ENCODE assay signal across 7 cellular contexts in genomic region chr20:63740501-63741353, GRCh38. TPM values are rescaled to one million over a fixed set of nuclear protein-coding genes. Genes with fewer than 3 reads are reported as not detected.
DNase-seq lines count a peak whose midpoint lies in the region; ATAC-seq, FAIRE-seq and TF ChIP-seq lines count a peak whose summit lies in the region.

No MANE protein-coding gene starts in this region.

- no peak for TF ChIP-seq EP300 in GM12878 (IDR thresholded peaks at IDR 0.05; ENCODE audit: borderline replicate concordance in 1 of 2, control insufficient read depth in 1 of 2, low read depth in 2 of 2, low read length in 2 of 2)

- H3K4me3 ChIP-seq in GM12878 = peak overlapping the region; percentile 76
- H3K4me3 ChIP-seq in right cardiac atrium (ENCODE audit: low read length) = peak overlapping the region; percentile 87
- peak overlapping the region; percentile 78 for H3K4me3 ChIP-seq in trophoblast cell (ENCODE audit: low read depth, low read length)

- H3K9me3 ChIP-seq in ES-I3 (ENCODE audit: control insufficient read depth, insufficient read depth, low read length) = no peaks in the 10 kb centered on the region
- no peaks in the 10 kb centered on the region for H3K9me3 ChIP-seq in GM12878 (replicated peaks; ENCODE audit: control insufficient read depth, insufficient read depth, low read length)
- no peaks in the 10 kb centered on the region for H3K9me3 ChIP-seq in right cardiac atrium (ENCODE audit: control insufficient read depth, low read length)
- no peaks in the 10 kb centered on the region for H3K9me3 ChIP-seq in trophoblast cell (ENCODE audit: insufficient read depth, low read depth, low read length)

- H2AFZ ChIP-seq in GM12878 (ENCODE audit: control insufficient read depth, low read depth, low read length) = peak overlapping the region; percentile 37
- peak overlapping the region; percentile 89 for H2AFZ ChIP-seq in trophoblast cell (ENCODE audit: insufficient read depth, low read length, poor library complexity)

- no peaks in the 10 kb centered on the region for H3K27me3 ChIP-seq in GM12878 (replicated peaks in 1 of 2; ENCODE audit: control insufficient read depth in 2 of 2, insufficient read depth in 2 of 2, low read length in 1 of 2)
- no peaks in the 10 kb centered on the region for H3K27me3 ChIP-seq in right cardiac atrium (ENCODE audit: control insufficient read depth, insufficient read depth)
- no peaks in the 10 kb centered on the region for H3K27me3 ChIP-seq in trophoblast cell (ENCODE audit: insufficient read depth, low read length)

- POLR2A ChIA-PET in GM12878 (lab: Charles Lee) = interaction anchor here (0.5 to 1.0 kb wide), 3 partner anchors 13 to 249 kb away, joined by 3 read pairs; no protein-coding TSS in a partner anchor

- no peaks in the 10 kb centered on the region for H3K9me3 Mint-ChIP-seq in IgD-negative memory B cell

- CTCF ChIA-PET in GM12878 (lab: Yijun Ruan, JAX) = interaction anchor here (1.4 to 1.5 kb wide), 3 partner anchors 25 to 45 kb away, joined by 4 to 6 read pairs (median 5); no protein-coding TSS in a partner anchor

- TF ChIP-seq RAD21 in GM12878 (IDR thresholded peaks at IDR 0.05; ENCODE audit: insufficient read depth, low read depth, low read length) = no peak

- peak overlapping the region; percentile 76 for H4K12ac ChIP-seq in trophoblast cell (ENCODE audit: low read depth, low read length)

- intact Hi-C loops in GM12878 (cut with micrococcal nuclease; ENCODE audit: unreplicated experiment) (no loop called here), right cardiac atrium (cut with DNase I) (no loop called here)

- H3K18ac ChIP-seq in trophoblast cell (ENCODE audit: low read length) = peak overlapping the region; percentile 86

- peak overlapping the region; percentile 72 for H4K8ac ChIP-seq in trophoblast cell (ENCODE audit: low read depth, low read length)

- H3K4me2 ChIP-seq in GM12878 (ENCODE audit: control insufficient read depth, insufficient read depth) (peak overlapping the region; percentile 90), trophoblast cell (ENCODE audit: low read length) (peak overlapping the region; percentile 61)

- H3K27ac ChIP-seq in GM12878 (ENCODE audit: control insufficient read depth, insufficient read depth) (peak overlapping the region; percentile 72), right cardiac atrium (ENCODE audit: low read length) (peak overlapping the region; percentile 83), trophoblast cell (ENCODE audit: low read depth, low read length) (peak overlapping the region; percentile 77)

- DNase-seq in RCC 7860 (ENCODE audit: low spot score) (peak; percentile 89), GM12878 (ENCODE audit: low read depth, low spot score) (no peak), right cardiac atrium (peak; percentile 94 to 99 (median 98)), trophoblast cell (peak; percentile 71 to 76)

- no peaks in the 10 kb centered on the region for H4K20me1 ChIP-seq in GM12878 (ENCODE audit: control insufficient read depth, insufficient read depth)

- peak overlapping the region; percentile 88 for H2BK120ac ChIP-seq in trophoblast cell (ENCODE audit: insufficient read depth, low read length, poor library complexity)

- peak overlapping the region; percentile 89 for H3K14ac ChIP-seq in trophoblast cell (ENCODE audit: low read length)

- H3K4me3 Mint-ChIP-seq in IgD-negative memory B cell = peak overlapping the region in 3 of 4 donors; percentile 51 to 66 (median 64)

- H3K79me2 ChIP-seq in GM12878 (ENCODE audit: control insufficient read depth, insufficient read depth, low read length) = peaks cover 17% of the 10 kb centered on the region
- H3K79me2 ChIP-seq in trophoblast cell (ENCODE audit: control insufficient read depth, insufficient read depth, low read length, poor library complexity) = peaks cover 7% of the 10 kb centered on the region

- BruUV-seq in GM12878 (replicated peaks; lab: Mats Ljungman, UMichigan) = no TSS peak

- H3K9ac ChIP-seq in ES-I3 (ENCODE audit: low read depth, low read length) (peak overlapping the region; percentile 55), GM12878 (ENCODE audit: control insufficient read depth, insufficient read depth, low read length) (peak overlapping the region; percentile 77), trophoblast cell (ENCODE audit: low read length) (peak overlapping the region; percentile 41)

- H3K4me1 Mint-ChIP-seq in IgD-negative memory B cell = peaks cover 5 to 9% (median 7%) of the 10 kb centered on the region in 3 donors

- H3K27me3 Mint-ChIP-seq in IgD-negative memory B cell = no peaks in the 10 kb centered on the region

- H3K36me3 ChIP-seq in ES-I3 (ENCODE audit: insufficient read depth, low read length) (no peaks in the 10 kb centered on the region; the same call in 1 of the 2 replicates), GM12878 (ENCODE audit: control insufficient read depth in 2 of 2, insufficient read depth in 2 of 2, low read length in 1 of 2) (peaks cover under 1 to 6% of the 10 kb centered on the region in 2 experiments; a peak in 3 of 4 replicates), trophoblast cell (ENCODE audit: control insufficient read depth in 1 of 2, insufficient read depth in 2 of 2, low read length in 2 of 2) (peaks cover 32 to 41% of the 10 kb centered on the region in 2 experiments)

- H3K27ac Mint-ChIP-seq in IgD-negative memory B cell = peak overlapping the region in 1 of 3 donors; percentile 35

- peak overlapping the region; percentile 39 for H2BK12ac ChIP-seq in trophoblast cell (ENCODE audit: low read length)

- in situ Hi-C loops in GM12878 (cut with MboI) = no loop called here

- SMC1A ChIA-PET in GM12878 (lab: Charles Lee; ENCODE audit: uncharacterized antibody, unreplicated experiment) = interaction anchor here (0.7 to 1.7 kb wide), 3 partner anchors 22 to 39 kb away, joined by 3 to 6 read pairs (median 5); partner anchors contain the start of genes ARFRP1 and ZGPAT

- FAIRE-seq in RCC 7860 (lab: Jason Lieb, UNC) = peak; percentile 74
- FAIRE-seq in GM12878 (lab: Jason Lieb, UNC) = peak; percentile 27

- H3K79me1 ChIP-seq in trophoblast cell (ENCODE audit: low read length) = peaks cover 15% of the 10 kb centered on the region

- no peaks in the 10 kb centered on the region for H3K36me3 Mint-ChIP-seq in IgD-negative memory B cell

- TF ChIP-seq POLR2A in GM12878 (IDR thresholded peaks at IDR 0.05; ENCODE audit: low read depth, low read length) = peak; percentile 66; the same call in 1 of the 2 replicates

- H2BK5ac ChIP-seq in trophoblast cell (ENCODE audit: low read depth, low read length, poor library complexity) = peak overlapping the region; percentile 83

- no peak for TF ChIP-seq CTCF in GM12878 (IDR thresholded peaks at IDR 0.05 in 2 of 3, conservative IDR thresholded peaks at IDR 0.05 in 1 of 3; ENCODE audit: control insufficient read depth in 2 of 3, extremely low read depth in 1 of 3, insufficient read depth in 1 of 3, low read depth in 3 of 3, low read length in 3 of 3)

- RAD21 ChIA-PET in GM12878 (lab: Charles Lee; ENCODE audit: unreplicated experiment) = interaction anchor here (0.9 to 1.6 kb wide), 3 partner anchors 33 to 203 kb away, joined by 3 to 6 read pairs (median 5); partner anchors contain the start of genes ARFRP1, PTK6 and ZGPAT

- H3K4me1 ChIP-seq in ES-I3 (ENCODE audit: insufficient read depth, low read length) (peaks cover 3% of the 10 kb centered on the region; the same call in 1 of the 2 replicates), GM12878 (ENCODE audit: control insufficient read depth, insufficient read depth, low read length) (peaks cover 32% of the 10 kb centered on the region), right cardiac atrium (ENCODE audit: control insufficient read depth, insufficient read depth, low read length) (peaks cover 5% of the 10 kb centered on the region), trophoblast cell (ENCODE audit: control insufficient read depth in 1 of 2, insufficient read depth in 2 of 2, low read length in 2 of 2) (peaks cover 16% of the 10 kb centered on the region in 2 experiments)

- H3K4ac ChIP-seq in trophoblast cell (ENCODE audit: low read depth, low read length) = peak overlapping the region; percentile 57

- ATAC-seq in GM12878 (peak; percentile 9; the same call in 2 of the 3 replicates), right cardiac atrium (peak; percentile 82 to 83), HG02852 (IDR thresholded peaks at IDR 0.05; ENCODE audit: unreplicated experiment) (no peak)

- no peak overlapping the region for H3K23ac ChIP-seq in trophoblast cell (ENCODE audit: low read length)

- H2AK5ac ChIP-seq in trophoblast cell (ENCODE audit: low read length) = peak overlapping the region; percentile 76

- H4K91ac ChIP-seq in trophoblast cell (ENCODE audit: low read depth, low read length) = peak overlapping the region; percentile 85

- 26% methylated on average over 37 of the region's 44 CpGs for WGBS in GM12878 (ENCODE audit: insufficient coverage, insufficient replicate concordance, low lambda C conversion rate, missing lambda C conversion rate)
- WGBS in right cardiac atrium = under 1% methylated on average over 44 of the region's 44 CpGs
- WGBS in trophoblast cell (ENCODE audit: extremely low coverage, insufficient coverage, insufficient read length) = no CpG with 5 or more reads among the region's 44 CpGs

RNA-seq across cellular contexts. Expression of gene SLC2A4RG, which starts 1.2 kb away (rescaled TPM):
- polyA plus RNA-seq in IgD-negative memory B cell (2.0 TPM), GM12878 (2011; rRNA removed) (7.5 and 11.8 TPM in 2 replicates), GM12878 (2014; fragmentation: Illumina TruSeq; extraction: Trizol) (0.59 and 5.4 TPM in 2 replicates), GM12878 (2014; fragmentation: Nextera tagmentation; extraction: Ambion mirVana) (1 to 10 TPM in 1 of 2 experiments, under 1 TPM in 1; 0.34 to 2.8 TPM), GM12878 (2014; rRNA removed) (47.2 and 52.6 TPM in 2 replicates), GM12878 (2016; fragmentation: Nextera tagmentation; extraction: Ambion mirVana) (10 to 100 TPM; 14.9 to 19.8 TPM), right cardiac atrium (39.2 TPM)
- total RNA-seq in GM12878 (2013; cell fraction: nucleolus; rRNA removed) = 8.0 and 8.3 TPM in 2 replicates
- total RNA-seq in GM12878 (2014; rRNA removed) (26.0 and 32.1 TPM in 2 replicates), GM12878 (2014; rRNA removed; fragmentation: Illumina TruSeq; extraction: Trizol) (11.4 TPM in 2 replicates), GM12878 (2021) (64.2 and 65.9 TPM in 2 replicates), right cardiac atrium (10 to 100 TPM; 42.7 to 69.1 (median 50.1) TPM)
- polyA plus RNA-seq in GM12878 (2011; ENCODE audit: low read depth) = 7.1 TPM
- 9.3 and 17.5 TPM in 2 replicates for polyA plus RNA-seq in GM12878 (2011; cell fraction: cytosol; rRNA removed)
- 71.2 and 88.5 TPM in 2 replicates for polyA plus RNA-seq in GM12878 (2011; cell fraction: nucleus; rRNA removed)
- 27.8 and 37.4 TPM in 2 replicates for polyA plus RNA-seq in GM12878 (2012)
- 1.4 and 6.6 TPM in 2 replicates for polyA minus RNA-seq in GM12878 (2011; rRNA and poly(A)+ RNA removed)
- 5.5 and 9.0 TPM in 2 replicates for polyA minus RNA-seq in GM12878 (2011; cell fraction: cytosol; rRNA and poly(A)+ RNA removed)
- polyA minus RNA-seq in GM12878 (2011; cell fraction: nucleus; rRNA and poly(A)+ RNA removed) = 8.7 and 14.4 TPM in 2 replicates
- 79.0 and 79.6 TPM in 2 replicates for polyA plus RNA-seq in trophoblast cell (2013)

RNA-seq across cellular contexts. Expression of gene LIME1, which starts 4.3 kb away (rescaled TPM):
- polyA plus RNA-seq in IgD-negative memory B cell (81.2 TPM), GM12878 (2011; rRNA removed) (3.1 and 7.2 TPM in 2 replicates), GM12878 (2014; fragmentation: Illumina TruSeq; extraction: Trizol) (0.32 and 1.1 TPM in 2 replicates), GM12878 (2014; fragmentation: Nextera tagmentation; extraction: Ambion mirVana) (1 to 10 TPM in 1 of 2 experiments, under 1 TPM in 1; 0.35 to 1.7 TPM), GM12878 (2014; rRNA removed) (102 and 128 TPM in 2 replicates), GM12878 (2016; fragmentation: Nextera tagmentation; extraction: Ambion mirVana) (100 to 1,000 TPM; 119 to 154 TPM), right cardiac atrium (2.7 TPM)
- total RNA-seq in GM12878 (2013; cell fraction: nucleolus; rRNA removed) = 15.2 and 16.4 TPM in 2 replicates
- total RNA-seq in GM12878 (2014; rRNA removed) (72.3 and 109 TPM in 2 replicates), GM12878 (2014; rRNA removed; fragmentation: Illumina TruSeq; extraction: Trizol) (3.3 and 3.9 TPM in 2 replicates), GM12878 (2021) (78.1 and 92.7 TPM in 2 replicates), right cardiac atrium (1 to 10 TPM; 2.1 to 2.9 (median 2.7) TPM)
- 12.0 TPM for polyA plus RNA-seq in GM12878 (2011; ENCODE audit: low read depth)
- polyA plus RNA-seq in GM12878 (2011; cell fraction: cytosol; rRNA removed) = 25.0 and 57.5 TPM in 2 replicates
- 82.2 and 136 TPM in 2 replicates for polyA plus RNA-seq in GM12878 (2011; cell fraction: nucleus; rRNA removed)
- polyA plus RNA-seq in GM12878 (2012) = 44.2 and 49.4 TPM in 2 replicates
- 1.2 and 5.4 TPM in 2 replicates for polyA minus RNA-seq in GM12878 (2011; rRNA and poly(A)+ RNA removed)
- polyA minus RNA-seq in GM12878 (2011; cell fraction: cytosol; rRNA and poly(A)+ RNA removed) = 15.1 and 15.2 TPM in 2 replicates
- 15.1 and 31.5 TPM in 2 replicates for polyA minus RNA-seq in GM12878 (2011; cell fraction: nucleus; rRNA and poly(A)+ RNA removed)
- polyA plus RNA-seq in trophoblast cell (2013) = 2.0 TPM in 2 replicates

RNA-seq across cellular contexts. Expression of gene ZGPAT, which starts 32.9 kb away (rescaled TPM):
- polyA plus RNA-seq in IgD-negative memory B cell (59.4 TPM), GM12878 (2011; rRNA removed) (4.8 and 12.7 TPM in 2 replicates), GM12878 (2014; fragmentation: Illumina TruSeq; extraction: Trizol) (1.3 and 4.9 TPM in 2 replicates), GM12878 (2014; fragmentation: Nextera tagmentation; extraction: Ambion mirVana) (under 1 TPM; 0.58 to 0.79 TPM), GM12878 (2014; rRNA removed) (26.7 and 31.6 TPM in 2 replicates), GM12878 (2016; fragmentation: Nextera tagmentation; extraction: Ambion mirVana) (10 to 100 TPM; 42.5 to 52.9 TPM), right cardiac atrium (29.5 TPM)
- 17.5 and 26.2 TPM in 2 replicates for total RNA-seq in GM12878 (2013; cell fraction: nucleolus; rRNA removed)
- total RNA-seq in GM12878 (2014; rRNA removed) (23.3 and 24.4 TPM in 2 replicates), GM12878 (2014; rRNA removed; fragmentation: Illumina TruSeq; extraction: Trizol) (5.3 and 7.4 TPM in 2 replicates), GM12878 (2021) (34.8 and 37.2 TPM in 2 replicates), right cardiac atrium (10 to 100 TPM; 14.5 to 19.6 (median 16.8) TPM)
- 15.5 TPM for polyA plus RNA-seq in GM12878 (2011; ENCODE audit: low read depth)
- polyA plus RNA-seq in GM12878 (2011; cell fraction: cytosol; rRNA removed) = 14.4 and 24.5 TPM in 2 replicates
- polyA plus RNA-seq in GM12878 (2011; cell fraction: nucleus; rRNA removed) = 44.3 and 66.3 TPM in 2 replicates
- polyA plus RNA-seq in GM12878 (2012) = 16.7 and 24.9 TPM in 2 replicates
- 8.0 and 15.6 TPM in 2 replicates for polyA minus RNA-seq in GM12878 (2011; rRNA and poly(A)+ RNA removed)
- polyA minus RNA-seq in GM12878 (2011; cell fraction: cytosol; rRNA and poly(A)+ RNA removed) = 7.4 and 9.8 TPM in 2 replicates
- 7.1 and 15.2 TPM in 2 replicates for polyA minus RNA-seq in GM12878 (2011; cell fraction: nucleus; rRNA and poly(A)+ RNA removed)
- 13.5 and 15.2 TPM in 2 replicates for polyA plus RNA-seq in trophoblast cell (2013)

RNA-seq across cellular contexts. Expression of gene ARFRP1, which starts 33.0 kb away (rescaled TPM):
- polyA plus RNA-seq in IgD-negative memory B cell = 64.3 TPM
- 70.8 and 77.8 TPM in 2 replicates for total RNA-seq in GM12878 (2013; cell fraction: nucleolus; rRNA removed)
- total RNA-seq in GM12878 (2014; rRNA removed) = 40.6 and 41.6 TPM in 2 replicates
- total RNA-seq in GM12878 (2014; rRNA removed; fragmentation: Illumina TruSeq; extraction: Trizol) = 18.2 and 21.6 TPM in 2 replicates
- total RNA-seq in GM12878 (2021) = 52.1 and 55.1 TPM in 2 replicates
- 11.9 TPM for polyA plus RNA-seq in GM12878 (2011; ENCODE audit: low read depth)
- polyA plus RNA-seq in GM12878 (2011; rRNA removed) = 23.1 and 27.6 TPM in 2 replicates
- polyA plus RNA-seq in GM12878 (2011; cell fraction: cytosol; rRNA removed) = 33.0 and 47.4 TPM in 2 replicates
- 80.3 and 106 TPM in 2 replicates for polyA plus RNA-seq in GM12878 (2011; cell fraction: nucleus; rRNA removed)
- 27.1 and 27.9 TPM in 2 replicates for polyA plus RNA-seq in GM12878 (2012)
- polyA plus RNA-seq in GM12878 (2014; fragmentation: Illumina TruSeq; extraction: Trizol) = 5.2 and 11.7 TPM in 2 replicates
- 1 to 10 TPM in 1 of 2 experiments, under 1 TPM in 1; 0.37 to 3.5 TPM for polyA plus RNA-seq in GM12878 (2014; fragmentation: Nextera tagmentation; extraction: Ambion mirVana)
- 42.6 and 49.0 TPM in 2 replicates for polyA plus RNA-seq in GM12878 (2014; rRNA removed)
- polyA plus RNA-seq in GM12878 (2016; fragmentation: Nextera tagmentation; extraction: Ambion mirVana) = 10 to 100 TPM; 66.8 to 71.7 TPM
- 22.1 and 28.6 TPM in 2 replicates for polyA minus RNA-seq in GM12878 (2011; rRNA and poly(A)+ RNA removed)
- 7.5 and 9.1 TPM in 2 replicates for polyA minus RNA-seq in GM12878 (2011; cell fraction: cytosol; rRNA and poly(A)+ RNA removed)
- polyA minus RNA-seq in GM12878 (2011; cell fraction: nucleus; rRNA and poly(A)+ RNA removed) = 29.5 and 51.3 TPM in 2 replicates
- 10 to 100 TPM; 40.1 to 49.7 (median 44.3) TPM for total RNA-seq in right cardiac atrium
- 38.7 TPM for polyA plus RNA-seq in right cardiac atrium
- 8.2 and 8.3 TPM in 2 replicates for polyA plus RNA-seq in trophoblast cell (2013)

RNA-seq across cellular contexts. Expression of gene TNFRSF6B, which starts 44.3 kb away (rescaled TPM):
- not detected for polyA plus RNA-seq in IgD-negative memory B cell
- not detected in 2 replicates for total RNA-seq in GM12878 (2013; cell fraction: nucleolus; rRNA removed)
- total RNA-seq in GM12878 (2014; rRNA removed) = 0.71 and 1.8 TPM in 2 replicates
- total RNA-seq in GM12878 (2014; rRNA removed; fragmentation: Illumina TruSeq; extraction: Trizol) = not detected in 2 replicates
- not detected in 2 replicates for total RNA-seq in GM12878 (2021)
- not detected for polyA plus RNA-seq in GM12878 (2011; ENCODE audit: low read depth)
- polyA plus RNA-seq in GM12878 (2011; rRNA removed) = not detected in 2 replicates
- 0.75 and 1.7 TPM in 2 replicates for polyA plus RNA-seq in GM12878 (2011; cell fraction: cytosol; rRNA removed)
- polyA plus RNA-seq in GM12878 (2011; cell fraction: nucleus; rRNA removed) = 11.0 and 11.6 TPM in 2 replicates
- polyA plus RNA-seq in GM12878 (2012) = 0.38 and 0.65 TPM in 2 replicates
- not detected in 2 replicates for polyA plus RNA-seq in GM12878 (2014; fragmentation: Illumina TruSeq; extraction: Trizol)
- polyA plus RNA-seq in GM12878 (2014; fragmentation: Nextera tagmentation; extraction: Ambion mirVana) = not detected
- polyA plus RNA-seq in GM12878 (2014; rRNA removed) = 1.9 and 2.2 TPM in 2 replicates
- under 1 TPM in 1 of 2 experiments, not detected in 1; 0.67 TPM for polyA plus RNA-seq in GM12878 (2016; fragmentation: Nextera tagmentation; extraction: Ambion mirVana)
- not detected in 2 replicates for polyA minus RNA-seq in GM12878 (2011; rRNA and poly(A)+ RNA removed)
- polyA minus RNA-seq in GM12878 (2011; cell fraction: cytosol; rRNA and poly(A)+ RNA removed) = not detected in 2 replicates
- polyA minus RNA-seq in GM12878 (2011; cell fraction: nucleus; rRNA and poly(A)+ RNA removed) = not detected in 2 replicates
- 1 to 10 TPM in 2 of 4 donors, under 1 TPM in 1, not detected in 1; 0.23 to 1.4 (median 1.1) TPM for total RNA-seq in right cardiac atrium
- 2.7 TPM for polyA plus RNA-seq in right cardiac atrium
- polyA plus RNA-seq in trophoblast cell (2013) = 0.73 and 0.85 TPM in 2 replicates
